ENCODE assay signal across 8 cellular contexts in the genomic region with DNA sequence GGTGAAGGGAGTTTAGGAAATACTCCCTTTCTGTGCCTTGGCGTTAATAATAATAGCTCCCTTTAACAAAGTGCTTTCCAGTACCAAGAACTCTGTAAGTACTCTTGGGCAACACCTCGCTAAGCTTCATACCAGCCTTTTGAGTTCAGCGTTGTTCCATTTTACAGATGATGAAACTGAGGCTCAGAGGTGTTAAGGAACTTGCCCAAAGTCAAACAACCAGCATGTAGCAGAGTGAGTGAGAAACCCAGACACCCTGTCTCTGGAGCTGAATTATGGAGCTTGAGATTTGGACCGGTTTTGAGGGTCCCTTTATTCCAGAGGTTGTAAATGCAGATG. TPM values are rescaled to one million over a fixed set of nuclear protein-coding genes. Genes with fewer than 3 reads are reported as not detected.
DNase-seq lines count a peak whose midpoint lies in the region; ATAC-seq and TF ChIP-seq lines count a peak whose summit lies in the region.

No MANE protein-coding gene starts in this region.

- H3K9me3 ChIP-seq in HUES64 (ENCODE audit: insufficient read depth, low read depth, low read length) = no peaks in the 10 kb centered on the region
- no peaks in the 10 kb centered on the region for H3K9me3 ChIP-seq in mammary epithelial cell (replicated peaks; ENCODE audit: insufficient read depth, low read length)
- H3K9me3 ChIP-seq in mucosa of rectum (ENCODE audit: control insufficient read depth in 2 of 2, low read length in 2 of 2) = no peaks in the 10 kb centered on the region

- H3K9ac ChIP-seq in HUES64 (ENCODE audit: low read depth, low read length) (peak overlapping the region; percentile 73), mammary epithelial cell (ENCODE audit: insufficient read depth, low read length) (peak overlapping the region; percentile 96), mucosa of rectum (ENCODE audit: low read depth in 1 of 2, low read length in 2 of 2) (peak overlapping the region; percentile 88 to 92)

- TSS peak; percentile 65 for BruUV-seq in mammary epithelial cell (replicated peaks; lab: Mats Ljungman, UMichigan)

- H3K36me3 ChIP-seq in HUES64 (ENCODE audit: insufficient read depth, low read length) (peaks cover 7% of the 10 kb centered on the region), mammary epithelial cell (ENCODE audit: insufficient read depth, low read length) (no peaks in the 10 kb centered on the region), mucosa of rectum (ENCODE audit: control insufficient read depth in 2 of 2, insufficient read depth in 2 of 2, low read length in 2 of 2) (peaks cover 0 to 4% of the 10 kb centered on the region in 2 donors)

- H2AFZ ChIP-seq in mammary epithelial cell (ENCODE audit: low read depth, low read length) = peak overlapping the region; percentile 89

- CTCF ChIA-PET in mammary epithelial cell (lab: Charles Lee; ENCODE audit: low non-redundant PET) = no interaction called here

- no peaks in the 10 kb centered on the region for H4K20me1 ChIP-seq in mammary epithelial cell (ENCODE audit: insufficient read depth, low read length)

- peak overlapping the region; percentile 52 for H3K27ac ChIP-seq in 22Rv1
- no peak overlapping the region; the same call in 1 of the 2 replicates for H3K27ac ChIP-seq in HUES64 (ENCODE audit: low read depth, low read length)
- peak overlapping the region; percentile 91 for H3K27ac ChIP-seq in mammary epithelial cell (ENCODE audit: insufficient read depth, low read depth, low read length)
- H3K27ac ChIP-seq in mucosa of rectum (ENCODE audit: low read depth in 2 of 2, low read length in 2 of 2) = peak overlapping the region in 1 of 2 donors; percentile 79
- no peak overlapping the region for H3K27ac ChIP-seq in caudate nucleus (ENCODE audit: low read depth, low read length)

- dilution Hi-C loops in mammary epithelial cell (cut with HindIII; ENCODE audit: low sequenced_read_pairs) = no loop called here

- intact Hi-C loops in mammary epithelial cell (cut with micrococcal nuclease) = loop anchor here (1.0 kb wide), 1 partner anchor 28 kb away; no protein-coding TSS in a partner anchor

- H3K79me2 ChIP-seq in mammary epithelial cell (ENCODE audit: insufficient read depth, low read length) = peaks cover 70% of the 10 kb centered on the region

- 53% methylated on average over 4 of the region's 4 CpGs for WGBS in HUES64
- WGBS in mammary epithelial cell (ENCODE audit: low coverage, missing lambda C conversion rate) = 20% methylated on average over 2 of the region's 4 CpGs

- DNase-seq in mammary epithelial cell (no peak), HK-2 (ENCODE audit: unreplicated experiment) (no peak), caudate nucleus (lab: John Stamatoyannopoulos, UW) (no peak), T-helper 9 cell (no peak)

- no peak for TF ChIP-seq CTCF in 22Rv1 (IDR thresholded peaks at IDR 0.05)
- no peak for TF ChIP-seq CTCF in mammary epithelial cell (conservative IDR thresholded peaks at IDR 0.05 in 1 of 2, IDR thresholded peaks at IDR 0.05 in 1 of 2; ENCODE audit: extremely low read depth in 1 of 2, insufficient read depth in 1 of 2, low read depth in 1 of 2, low read length in 2 of 2)

- in situ Hi-C loops in mammary epithelial cell (cut with MboI; ENCODE audit: low sequenced_read_pairs in 2 of 2) = no loop called here

- H3K4me3 ChIP-seq in HUES64 (ENCODE audit: low read length) (peak overlapping the region; percentile 96), mammary epithelial cell (replicated peaks in 1 of 3; ENCODE audit: insufficient read depth in 1 of 3, low read depth in 2 of 3, low read length in 3 of 3) (peak overlapping the region; percentile 72 to 99 (median 72)), mucosa of rectum (ENCODE audit: low read length in 2 of 2) (peak overlapping the region; percentile 99 to 100)

- H3K27me3 ChIP-seq in HUES64 (ENCODE audit: insufficient read depth, low read length) (no peaks in the 10 kb centered on the region), mammary epithelial cell (ENCODE audit: insufficient read depth, low read length) (no peaks in the 10 kb centered on the region), mucosa of rectum (ENCODE audit: control insufficient read depth in 2 of 2, insufficient read depth in 2 of 2, low read length in 2 of 2) (no peaks in the 10 kb centered on the region)

- peaks cover 5% of the 10 kb centered on the region; the same call in 1 of the 2 replicates for H3K4me1 ChIP-seq in HUES64 (ENCODE audit: insufficient read depth, low read length)
- H3K4me1 ChIP-seq in mammary epithelial cell (ENCODE audit: insufficient read depth, low read length) = peaks cover 19% of the 10 kb centered on the region
- H3K4me1 ChIP-seq in mucosa of rectum (ENCODE audit: control insufficient read depth in 2 of 2, insufficient read depth in 2 of 2, low read length in 2 of 2) = peaks cover 18 to 30% of the 10 kb centered on the region in 2 donors

- H3K4me2 ChIP-seq in mammary epithelial cell (ENCODE audit: insufficient read depth, low read depth, low read length) = peak overlapping the region; percentile 73

- ATAC-seq in HG02798 (IDR thresholded peaks at IDR 0.05; ENCODE audit: poor library complexity, unreplicated experiment) = no peak

RNA-seq across cellular contexts. Expression of a gene that starts 0.6 kb away (rescaled TPM):
- polyA plus RNA-seq in HUES64 (2013, experiment 1 of 2) = 7.1 TPM
- polyA plus RNA-seq in HUES64 (2013, experiment 2 of 2) = 9.1 TPM
- 10 to 100 TPM; 22.6 to 31.2 TPM for total RNA-seq in mammary epithelial cell
- polyA plus RNA-seq in mammary epithelial cell = 13.7 TPM
- 74.2 TPM for polyA minus RNA-seq in mammary epithelial cell

RNA-seq across cellular contexts. Expression of a gene that starts 0.8 kb away (rescaled TPM):
- 60.3 TPM for polyA plus RNA-seq in HUES64 (2013, experiment 1 of 2)
- polyA plus RNA-seq in HUES64 (2013, experiment 2 of 2) = 59.6 TPM
- 10 to 100 TPM; 75.8 to 78.3 TPM for total RNA-seq in mammary epithelial cell
- polyA plus RNA-seq in mammary epithelial cell = 30.8 TPM
- 116 TPM for polyA minus RNA-seq in mammary epithelial cell

Comparison
In these comparisons a context has a peak if more than half of its experiments do, and no peak if none do; other contexts are left out.
1. H3K27ac ChIP-seq: peak in 22Rv1 (single experiment) and mammary epithelial cell (single experiment); none in HUES64 (single experiment) and caudate nucleus (single experiment).
2. Peak in every context shown above with its lines, with median percentiles within 50 percentile points of each other: H3K4me3 ChIP-seq and H3K9ac ChIP-seq.